Comparison of ENCODE assay signal across 23 cellular contexts in the genomic region with DNA sequence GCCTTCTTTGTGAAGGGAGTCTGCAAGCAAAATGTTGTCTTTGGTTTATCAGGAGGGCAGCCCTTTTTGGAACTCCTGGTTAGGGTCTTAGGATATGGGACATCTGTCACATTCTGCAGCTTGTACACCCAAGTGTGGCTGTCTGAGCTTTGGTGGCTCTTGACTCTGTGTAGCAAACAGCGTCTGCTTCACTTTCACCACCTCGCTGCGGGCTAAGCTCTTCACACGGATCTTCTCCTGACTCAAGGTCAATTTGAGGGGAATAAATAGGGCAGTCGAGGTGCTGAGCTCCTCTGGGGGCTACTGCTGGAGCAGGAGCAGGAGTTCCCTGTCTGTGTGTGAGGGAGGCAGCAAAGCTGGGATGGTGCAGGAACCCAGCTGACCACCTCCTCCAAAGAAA. TPM values are rescaled to one million over a fixed set of nuclear protein-coding genes. Genes with fewer than 3 reads are reported as not detected.
A peak's percentile ranks its signal among the peaks of the same experiment; 100 is the strongest.
DNase-seq lines count a peak whose midpoint lies in the region; ATAC-seq and TF ChIP-seq lines count a peak whose summit lies in the region.
"Had no signal": no experiment of that assay in that cellular context is flagged by ENCODE, and none has a peak within 500 bp of the region (broad histone marks: within the 10 kb centered on the region; RNA-seq: fewer than 3 reads in every experiment).

No MANE protein-coding gene starts in this region.

- no peak overlapping the region for H3K4me3 ChIP-seq in cardiac muscle cell
- no peak overlapping the region for H3K4me3 ChIP-seq in left ventricle myocardium inferior
- no peak overlapping the region for H3K4me3 ChIP-seq in mesenchymal stem cell (ENCODE audit: insufficient read depth in 1 of 2, low read depth in 1 of 2, low read length in 2 of 2)
- H3K4me3 ChIP-seq in uterus: no peak overlapping the region
- H3K4me3 ChIP-seq: prostate gland, vagina had no signal

- no peaks in the 10 kb centered on the region for H3K9me3 Mint-ChIP-seq in activated T-helper 1 cell treated with anti-CD3 and anti-CD28 coated beads, Interleukin-12 subunit alpha, Interleukin-12 subunit beta, Interleukin-2, Interleukin-4 antibody, amounts not matched to agents 30 ng/mL and 10 ng/mL and 1 ng/mL, durations not matched to agents 14 hours and 24 hours and 36 hours
- H3K9me3 Mint-ChIP-seq: activated CD4-positive, alpha-beta memory T cell treated with anti-CD3 and anti-CD28 coated beads, Interleukin-2, amount 10 ng/mL, durations not matched to agents 7 days and 5 days; activated naive CD4-positive, alpha-beta T cell treated with anti-CD3 and anti-CD28 coated beads for 36 hours; effector memory CD8-positive, alpha-beta T cell had no signal

- peak overlapping the region; percentile 34 to 72 for H2BK12ac ChIP-seq in mesenchymal stem cell (ENCODE audit: low read length in 2 of 2)

- no peak for TF ChIP-seq POLR2A in uterus (IDR thresholded peaks at IDR 0.05)

- no peak overlapping the region for H2BK120ac ChIP-seq in mesenchymal stem cell (ENCODE audit: low read depth, low read length)

- H3K27me3 ChIP-seq in cardiac muscle cell (no peaks in the 10 kb centered on the region), left ventricle myocardium inferior (ENCODE audit: low read depth) (no peaks in the 10 kb centered on the region), mesenchymal stem cell (ENCODE audit: control insufficient read depth in 1 of 2, insufficient read depth in 1 of 2, low read length in 2 of 2) (no peaks in the 10 kb centered on the region), uterus (no peaks in the 10 kb centered on the region)
- H3K27me3 ChIP-seq: vagina had no signal

- no peak for TF ChIP-seq CTCF in cardiac muscle cell (IDR thresholded peaks at IDR 0.05; ENCODE audit: low read depth, low read length)
- no peak for TF ChIP-seq CTCF in left ventricle myocardium inferior (IDR thresholded peaks at IDR 0.05; ENCODE audit: borderline replicate concordance)
- no peak for TF ChIP-seq CTCF in uterus (IDR thresholded peaks at IDR 0.05)

- H3K18ac ChIP-seq in mesenchymal stem cell (ENCODE audit: low read depth in 1 of 2, low read length in 2 of 2): peak overlapping the region; percentile 2 to 97

- intact Hi-C loops in left ventricle myocardium inferior (cut with micrococcal nuclease) (no loop called here), uterus (cut with DNase I; ENCODE audit: low total_unique reads) (no loop called here)
- intact Hi-C loops in activated T-helper 1 cell treated with anti-CD3 and anti-CD28 coated beads, Interleukin-12 subunit alpha, Interleukin-12 subunit beta, Interleukin-2, Interleukin-4 antibody, amounts not matched to agents 30 ng/mL and 10 ng/mL and 1 ng/mL, durations not matched to agents 14 hours and 24 hours and 36 hours (cut with micrococcal nuclease): no loop called here

- H3K27ac ChIP-seq in cardiac muscle cell (peak overlapping the region; percentile 83), left ventricle myocardium inferior (replicated peaks) (no peak overlapping the region), mesenchymal stem cell (ENCODE audit: low read length, poor library complexity, severe bottlenecking) (no peak overlapping the region), uterus (peak overlapping the region; percentile 89 to 91)
- H3K27ac ChIP-seq: C4-2B, prostate gland, vagina had no signal

- H3K4me2 ChIP-seq in mesenchymal stem cell (ENCODE audit: low read length, poor library complexity, severe bottlenecking): no peak overlapping the region

- no peak overlapping the region for H2BK5ac ChIP-seq in mesenchymal stem cell (ENCODE audit: low read depth, low read length, poor library complexity, severe bottlenecking)

- H3K79me1 ChIP-seq in mesenchymal stem cell (replicated peaks; ENCODE audit: low read length, poor library complexity, severe bottlenecking): peaks cover 24% of the 10 kb centered on the region

- peaks cover 73% of the 10 kb centered on the region for H3K4me1 ChIP-seq in cardiac muscle cell (ENCODE audit: low read depth)
- peaks cover 96% of the 10 kb centered on the region for H3K4me1 ChIP-seq in left ventricle myocardium inferior
- H3K4me1 ChIP-seq in mesenchymal stem cell (ENCODE audit: control insufficient read depth, insufficient read depth, low read depth, low read length): peaks cover 25% of the 10 kb centered on the region
- peaks cover 10 to 21% of the 10 kb centered on the region in 2 donors for H3K4me1 ChIP-seq in uterus
- H3K4me1 ChIP-seq: prostate gland had no signal

- no peak overlapping the region for H4K8ac ChIP-seq in mesenchymal stem cell (ENCODE audit: low read length)

- H3K9ac ChIP-seq in mesenchymal stem cell (ENCODE audit: low read length): no peak overlapping the region

- peak overlapping the region in 1 of 2 experiments; percentile 54 for H3K23ac ChIP-seq in mesenchymal stem cell (ENCODE audit: low read length in 2 of 2)

- H2BK15ac ChIP-seq in mesenchymal stem cell (ENCODE audit: low read depth, poor library complexity, severe bottlenecking): no peak overlapping the region

- H3K4me3 Mint-ChIP-seq in activated T-helper 1 cell treated with anti-CD3 and anti-CD28 coated beads, Interleukin-12 subunit alpha, Interleukin-12 subunit beta, Interleukin-2, Interleukin-4 antibody, amounts not matched to agents 30 ng/mL and 10 ng/mL and 1 ng/mL, durations not matched to agents 14 hours and 24 hours and 36 hours: peak overlapping the region; percentile 35
- H3K4me3 Mint-ChIP-seq: activated CD4-positive, alpha-beta memory T cell treated with anti-CD3 and anti-CD28 coated beads, Interleukin-2, amount 10 ng/mL, durations not matched to agents 7 days and 5 days; activated naive CD4-positive, alpha-beta T cell treated with anti-CD3 and anti-CD28 coated beads for 36 hours; effector memory CD8-positive, alpha-beta T cell had no signal

- 86% methylated on average over 5 of the region's 5 CpGs for WGBS in mesenchymal stem cell

- no peaks in the 10 kb centered on the region for H3K9me3 ChIP-seq in cardiac muscle cell (ENCODE audit: low read depth)
- H3K9me3 ChIP-seq in left ventricle myocardium inferior (replicated peaks): no peaks in the 10 kb centered on the region
- no peaks in the 10 kb centered on the region for H3K9me3 ChIP-seq in mesenchymal stem cell (ENCODE audit: control insufficient read depth, low read length)
- H3K9me3 ChIP-seq in uterus: no peaks in the 10 kb centered on the region
- H3K9me3 ChIP-seq: prostate gland, vagina had no signal

- peak overlapping the region; percentile 6 for H4K91ac ChIP-seq in mesenchymal stem cell (ENCODE audit: low read length)

- no peaks in the 10 kb centered on the region for H3K27me3 Mint-ChIP-seq in activated T-helper 1 cell treated with anti-CD3 and anti-CD28 coated beads, Interleukin-12 subunit alpha, Interleukin-12 subunit beta, Interleukin-2, Interleukin-4 antibody, amounts not matched to agents 30 ng/mL and 10 ng/mL and 1 ng/mL, durations not matched to agents 14 hours and 24 hours and 36 hours (ENCODE audit: insufficient read depth)
- H3K27me3 Mint-ChIP-seq: activated CD4-positive, alpha-beta memory T cell treated with anti-CD3 and anti-CD28 coated beads, Interleukin-2, amount 10 ng/mL, durations not matched to agents 7 days and 5 days; effector memory CD8-positive, alpha-beta T cell had no signal

- peak overlapping the region; percentile 61 for H3K27ac Mint-ChIP-seq in activated T-helper 1 cell treated with anti-CD3 and anti-CD28 coated beads, Interleukin-12 subunit alpha, Interleukin-12 subunit beta, Interleukin-2, Interleukin-4 antibody, amounts not matched to agents 30 ng/mL and 10 ng/mL and 1 ng/mL, durations not matched to agents 14 hours and 24 hours and 36 hours
- H3K27ac Mint-ChIP-seq: activated CD4-positive, alpha-beta memory T cell treated with anti-CD3 and anti-CD28 coated beads, Interleukin-2, amount 10 ng/mL, durations not matched to agents 7 days and 5 days; activated naive CD4-positive, alpha-beta T cell treated with anti-CD3 and anti-CD28 coated beads for 36 hours; effector memory CD8-positive, alpha-beta T cell had no signal

- no peak overlapping the region for H2AK5ac ChIP-seq in mesenchymal stem cell (ENCODE audit: low read length, severe bottlenecking)

- no peak overlapping the region for H2AFZ ChIP-seq in mesenchymal stem cell (ENCODE audit: low read depth, low read length)

- H3K14ac ChIP-seq in mesenchymal stem cell (ENCODE audit: low read length in 2 of 2): peak overlapping the region in 1 of 2 experiments; percentile 49

- H3K36me3 ChIP-seq in cardiac muscle cell (no peaks in the 10 kb centered on the region), left ventricle myocardium inferior (no peaks in the 10 kb centered on the region), mesenchymal stem cell (ENCODE audit: control insufficient read depth in 1 of 2, insufficient read depth in 2 of 2, low read depth in 1 of 2, low read length in 2 of 2) (peaks cover 5 to 20% of the 10 kb centered on the region in 2 experiments), uterus (no peaks in the 10 kb centered on the region)
- H3K36me3 ChIP-seq: prostate gland, vagina had no signal

- H3K4me1 Mint-ChIP-seq in activated T-helper 1 cell treated with anti-CD3 and anti-CD28 coated beads, Interleukin-12 subunit alpha, Interleukin-12 subunit beta, Interleukin-2, Interleukin-4 antibody, amounts not matched to agents 30 ng/mL and 10 ng/mL and 1 ng/mL, durations not matched to agents 14 hours and 24 hours and 36 hours (ENCODE audit: low read depth): peaks cover 89% of the 10 kb centered on the region

- peak in 1 of 2 donors; percentile 60 for DNase-seq in cardiac muscle cell (ENCODE audit: low read depth in 1 of 2, low spot score in 1 of 2)
- DNase-seq in left ventricle myocardium inferior: no peak
- DNase-seq in activated T-helper 1 cell treated with anti-CD3 and anti-CD28 coated beads, Interleukin-12 subunit alpha, Interleukin-12 subunit beta, Interleukin-2, Interleukin-4 antibody, amounts not matched to agents 30 ng/mL and 10 ng/mL and 1 ng/mL, durations not matched to agents 14 hours and 24 hours and 36 hours (ENCODE audit: low spot score): no peak
- no peak for DNase-seq in mesenchymal stem cell
- no peak for DNase-seq in uterus
- DNase-seq in NCI-H1417 treated with DMSO at 0.1 percent for 48 hours (lab: John Stamatoyannopoulos, UW): no peak
- no peak for DNase-seq in activated CD8-positive, alpha-beta memory T cell treated with anti-CD3 and anti-CD28 coated beads for 24 hours
- DNase-seq: ACHN; activated CD4-positive, alpha-beta memory T cell treated with anti-CD3 and anti-CD28 coated beads, Interleukin-2, amount 10 ng/mL, durations not matched to agents 7 days and 5 days; activated naive CD4-positive, alpha-beta T cell treated with anti-CD3 and anti-CD28 coated beads for 36 hours; activated T-cell treated with anti-CD3 and anti-CD28 coated beads, Interleukin-2, amount 50 U/mL, for 1 hour; anterior cingulate cortex; effector memory CD8-positive, alpha-beta T cell; GDM1; midbrain; small intestine; stimulated activated CD4-positive, alpha-beta T cell treated with anti-CD3 and anti-CD28 coated beads, Interleukin-4, amount 100 ng/mL, for 24 hours had no signal

- H3K4ac ChIP-seq in mesenchymal stem cell (ENCODE audit: low read depth in 1 of 2, low read length in 2 of 2): peak overlapping the region in 1 of 2 experiments; percentile 94

- H3K36me3 Mint-ChIP-seq in activated T-helper 1 cell treated with anti-CD3 and anti-CD28 coated beads, Interleukin-12 subunit alpha, Interleukin-12 subunit beta, Interleukin-2, Interleukin-4 antibody, amounts not matched to agents 30 ng/mL and 10 ng/mL and 1 ng/mL, durations not matched to agents 14 hours and 24 hours and 36 hours (ENCODE audit: low read depth): peaks cover 44% of the 10 kb centered on the region

- no peak for ATAC-seq in GM18498 (IDR thresholded peaks at IDR 0.05; ENCODE audit: unreplicated experiment)
- ATAC-seq: effector memory CD8-positive, alpha-beta T cell; HepG2; left lobe of liver had no signal

RNA-seq across cellular contexts. Expression of gene MICAL2, which starts 10.6 kb away (rescaled TPM):
- total RNA-seq in cardiac muscle cell (123 and 178 TPM in 2 replicates), left ventricle myocardium inferior (85.0 TPM), uterus (100 to 1,000 TPM in 1 of 4 donors, 10 to 100 TPM in 3; 29.6 to 139 (median 53.1) TPM)
- polyA plus RNA-seq in cardiac muscle cell: 153 and 191 TPM in 2 replicates
- 595 and 619 TPM in 2 replicates for total RNA-seq in activated T-helper 1 cell treated with anti-CD3 and anti-CD28 coated beads, Interleukin-12 subunit alpha, Interleukin-12 subunit beta, Interleukin-2, Interleukin-4 antibody, amounts not matched to agents 30 ng/mL and 10 ng/mL and 1 ng/mL, durations not matched to agents 14 hours and 24 hours and 36 hours
- 96.9 TPM for polyA plus RNA-seq in mesenchymal stem cell (2013, experiment 1 of 2)
- polyA plus RNA-seq in mesenchymal stem cell (2013, experiment 2 of 2): 100 TPM

Comparison
In these comparisons a context has a peak if more than half of its experiments do, and no peak if none do; other contexts are left out.
1. H3K27ac ChIP-seq: peak in cardiac muscle cell (single experiment) and uterus (2 of 2); none in left ventricle myocardium inferior (single experiment) and mesenchymal stem cell (single experiment).